12 cellular contexts compared by ENCODE assay signal in genomic region chr14:69363055-69363454, GRCh38. TPM values are rescaled to one million over a fixed set of nuclear protein-coding genes. Genes with fewer than 3 reads are reported as not detected.
DNase-seq lines count a peak whose midpoint lies in the region; ATAC-seq and TF ChIP-seq lines count a peak whose summit lies in the region.
"Had no signal": no experiment of that assay in that cellular context is flagged by ENCODE, and none has a peak within 500 bp of the region (broad histone marks: within the 10 kb centered on the region; RNA-seq: fewer than 3 reads in every experiment).

No MANE protein-coding gene starts in this region.

- peak; percentile 84 for TF ChIP-seq CTCF in AG04449 (IDR thresholded peaks at IDR 0.05; ENCODE audit: insufficient read depth, low read length, missing control alignments)
- TF ChIP-seq CTCF in HFFc6 (IDR thresholded peaks at IDR 0.05), result peak; percentile 66
- no peak for TF ChIP-seq CTCF in endothelial cell (IDR thresholded peaks at IDR 0.05; ENCODE audit: unreplicated experiment)

- no peaks in the 10 kb centered on the region for H3K4me1 ChIP-seq in CD8-positive, alpha-beta memory T cell (ENCODE audit: insufficient read depth, low read length)

- H3K36me3 Mint-ChIP-seq in HFFc6 (ENCODE audit: low read depth) (no peaks in the 10 kb centered on the region), endothelial cell (ENCODE audit: low read depth, unreplicated experiment) (no peaks in the 10 kb centered on the region)
- H3K36me3 Mint-ChIP-seq in CD8-positive, alpha-beta memory T cell, result peaks cover 0 to 1% (median 0%) of the 10 kb centered on the region in 3 donors
- no peaks in the 10 kb centered on the region for H3K36me3 Mint-ChIP-seq in effector memory CD8-positive, alpha-beta T cell (ENCODE audit: insufficient read depth)

- POLR2A ChIA-PET in AG04449 (lab: Yijun Ruan, JAX), result interaction anchor here (0.9 kb wide), 1 partner anchor 46 kb away, joined by 3 read pairs; no protein-coding TSS in a partner anchor
- POLR2A ChIA-PET in CD8-positive, alpha-beta memory T cell (lab: Charles Lee), result no interaction called here

- H3K27me3 Mint-ChIP-seq in HFFc6 (ENCODE audit: insufficient read depth) (peaks cover 7% of the 10 kb centered on the region), endothelial cell (ENCODE audit: unreplicated experiment) (peaks cover 6% of the 10 kb centered on the region)
- H3K27me3 Mint-ChIP-seq in CD8-positive, alpha-beta memory T cell, result peaks cover 0 to 6% of the 10 kb centered on the region in 2 donors
- H3K27me3 Mint-ChIP-seq in effector memory CD8-positive, alpha-beta T cell, result peaks cover 9 to 26% of the 10 kb centered on the region in 2 donors
- H3K27me3 Mint-ChIP-seq: activated naive CD4-positive, alpha-beta T cell treated with anti-CD3 and anti-CD28 coated beads, Interleukin-2, amount 50 U/mL, for 24 hours; CD4-positive, alpha-beta T cell had no signal

- H3K27ac Mint-ChIP-seq in HFFc6 (no peak overlapping the region; the same call in 1 of the 2 replicates), endothelial cell (ENCODE audit: unreplicated experiment) (no peak overlapping the region)
- H3K27ac Mint-ChIP-seq in CD8-positive, alpha-beta memory T cell, result peak overlapping the region in 1 of 8 donors; percentile 78
- no peak overlapping the region for H3K27ac Mint-ChIP-seq in effector memory CD8-positive, alpha-beta T cell
- H3K27ac Mint-ChIP-seq: activated naive CD4-positive, alpha-beta T cell treated with anti-CD3 and anti-CD28 coated beads, Interleukin-2, amount 50 U/mL, for 24 hours; CD4-positive, alpha-beta T cell had no signal

- ATAC-seq in effector memory CD8-positive, alpha-beta T cell (replicated peaks), result no peak

- no peaks in the 10 kb centered on the region for H3K9me3 ChIP-seq in CD8-positive, alpha-beta memory T cell (ENCODE audit: low read length)

- CTCF ChIA-PET in AG04449 (lab: Yijun Ruan, JAX), result interaction anchor here (0.6 to 11.6 kb wide), 20 partner anchors 12 to 234 kb away, joined by 3 to 156 read pairs (median 4); partner anchors contain the start of gene DCAF5
- CTCF ChIA-PET in CD8-positive, alpha-beta memory T cell (lab: Charles Lee), result interaction anchor here (1.2 kb wide), 1 partner anchor 19 kb away, joined by 3 read pairs; no protein-coding TSS in a partner anchor

- H3K4me3 ChIP-seq in AG04449 (ENCODE audit: low read depth, low read length), result no peak overlapping the region
- H3K4me3 ChIP-seq in CD8-positive, alpha-beta memory T cell (ENCODE audit: low read length), result no peak overlapping the region
- H3K4me3 ChIP-seq: lung, SK-N-MC had no signal

- no peak overlapping the region for H3K27ac ChIP-seq in CD8-positive, alpha-beta memory T cell (ENCODE audit: low read depth, low read length)
- H3K27ac ChIP-seq: SK-N-MC had no signal

- H3K4me3 Mint-ChIP-seq in HFFc6 (no peak overlapping the region), endothelial cell (ENCODE audit: unreplicated experiment) (no peak overlapping the region)
- no peak overlapping the region for H3K4me3 Mint-ChIP-seq in CD8-positive, alpha-beta memory T cell
- H3K4me3 Mint-ChIP-seq in effector memory CD8-positive, alpha-beta T cell, result no peak overlapping the region
- H3K4me3 Mint-ChIP-seq: activated naive CD4-positive, alpha-beta T cell treated with anti-CD3 and anti-CD28 coated beads, Interleukin-2, amount 50 U/mL, for 24 hours; CD4-positive, alpha-beta T cell had no signal

- H3K9me3 Mint-ChIP-seq in HFFc6 (no peaks in the 10 kb centered on the region), endothelial cell (ENCODE audit: unreplicated experiment) (no peaks in the 10 kb centered on the region)
- H3K9me3 Mint-ChIP-seq in CD8-positive, alpha-beta memory T cell, result peaks cover 0 to 2% (median 0%) of the 10 kb centered on the region in 5 donors
- H3K9me3 Mint-ChIP-seq in effector memory CD8-positive, alpha-beta T cell, result no peaks in the 10 kb centered on the region
- H3K9me3 Mint-ChIP-seq: activated naive CD4-positive, alpha-beta T cell treated with anti-CD3 and anti-CD28 coated beads, Interleukin-2, amount 50 U/mL, for 24 hours; CD4-positive, alpha-beta T cell had no signal

- H3K4me1 Mint-ChIP-seq in HFFc6 (ENCODE audit: low read depth), result no peaks in the 10 kb centered on the region
- no peaks in the 10 kb centered on the region for H3K4me1 Mint-ChIP-seq in endothelial cell (ENCODE audit: unreplicated experiment)
- H3K4me1 Mint-ChIP-seq in CD8-positive, alpha-beta memory T cell, result no peaks in the 10 kb centered on the region
- H3K4me1 Mint-ChIP-seq in effector memory CD8-positive, alpha-beta T cell (ENCODE audit: low read depth in 2 of 2), result no peaks in the 10 kb centered on the region
- H3K4me1 Mint-ChIP-seq: activated naive CD4-positive, alpha-beta T cell treated with anti-CD3 and anti-CD28 coated beads, Interleukin-2, amount 50 U/mL, for 24 hours had no signal

- H3K27me3 ChIP-seq in CD8-positive, alpha-beta memory T cell (ENCODE audit: insufficient read depth, low read length, poor library complexity, severe bottlenecking), result no peaks in the 10 kb centered on the region

- H3K36me3 ChIP-seq in CD8-positive, alpha-beta memory T cell (ENCODE audit: insufficient read depth, low read length), result no peaks in the 10 kb centered on the region

- DNase-seq in AG04449 (ENCODE audit: low read depth, low spot score) (no peak), HFFc6 (peak; percentile 14), endothelial cell (ENCODE audit: low spot score) (peak; percentile 34), lung microvascular endothelial cell (ENCODE audit: low read depth in 2 of 2) (peak; percentile 35 to 41), SW 1271 (lab: John Stamatoyannopoulos, UW) (no peak), UCSD-AML1 (lab: John Stamatoyannopoulos, UW; ENCODE audit: unreplicated experiment) (no peak)
- DNase-seq in CD8-positive, alpha-beta memory T cell, result no peak
- no peak for DNase-seq in effector memory CD8-positive, alpha-beta T cell
- DNase-seq: CD4-positive, alpha-beta T cell had no signal

RNA-seq across cellular contexts. Expression of gene ERH, which starts 35.0 kb away (rescaled TPM):
- total RNA-seq in HFFc6 (2021; fragmentation: NEBNext Ultra II Directional; extraction: Animal tissue kit (Norgen Biotek cat#: 25700)), result 100 to 1,000 TPM; 221 to 287 (median 268) TPM
- total RNA-seq in endothelial cell (ENCODE audit: unreplicated experiment) (282 TPM), lung microvascular endothelial cell (222 and 226 TPM in 2 replicates)
- 100 to 1,000 TPM; 406 to 410 TPM for total RNA-seq in CD8-positive, alpha-beta memory T cell
- 61.2 TPM for polyA plus RNA-seq in CD8-positive, alpha-beta memory T cell

RNA-seq across cellular contexts. Expression of gene SLC39A9, which starts 35.4 kb away (rescaled TPM):
- total RNA-seq in HFFc6 (2021; fragmentation: NEBNext Ultra II Directional; extraction: Animal tissue kit (Norgen Biotek cat#: 25700)), result 10 to 100 TPM; 58.8 to 88.5 (median 73.3) TPM
- total RNA-seq in endothelial cell (ENCODE audit: unreplicated experiment) (41.2 TPM), lung microvascular endothelial cell (77.4 and 117 TPM in 2 replicates)
- 10 to 100 TPM; 51.3 to 53.6 TPM for total RNA-seq in CD8-positive, alpha-beta memory T cell
- polyA plus RNA-seq in CD8-positive, alpha-beta memory T cell, result 18.9 TPM

Comparison
In these comparisons a context has a peak if more than half of its experiments do, and no peak if none do; other contexts are left out.
1. DNase-seq: peak in HFFc6 (single experiment), endothelial cell (single experiment) and lung microvascular endothelial cell (2 of 2); none in AG04449 (single experiment), CD8-positive, alpha-beta memory T cell (0 of 5), SW 1271 (0 of 2), effector memory CD8-positive, alpha-beta T cell (0 of 3) and UCSD-AML1 (single experiment).